ENCODE assay signal across 1 cellular context in the genomic region with DNA sequence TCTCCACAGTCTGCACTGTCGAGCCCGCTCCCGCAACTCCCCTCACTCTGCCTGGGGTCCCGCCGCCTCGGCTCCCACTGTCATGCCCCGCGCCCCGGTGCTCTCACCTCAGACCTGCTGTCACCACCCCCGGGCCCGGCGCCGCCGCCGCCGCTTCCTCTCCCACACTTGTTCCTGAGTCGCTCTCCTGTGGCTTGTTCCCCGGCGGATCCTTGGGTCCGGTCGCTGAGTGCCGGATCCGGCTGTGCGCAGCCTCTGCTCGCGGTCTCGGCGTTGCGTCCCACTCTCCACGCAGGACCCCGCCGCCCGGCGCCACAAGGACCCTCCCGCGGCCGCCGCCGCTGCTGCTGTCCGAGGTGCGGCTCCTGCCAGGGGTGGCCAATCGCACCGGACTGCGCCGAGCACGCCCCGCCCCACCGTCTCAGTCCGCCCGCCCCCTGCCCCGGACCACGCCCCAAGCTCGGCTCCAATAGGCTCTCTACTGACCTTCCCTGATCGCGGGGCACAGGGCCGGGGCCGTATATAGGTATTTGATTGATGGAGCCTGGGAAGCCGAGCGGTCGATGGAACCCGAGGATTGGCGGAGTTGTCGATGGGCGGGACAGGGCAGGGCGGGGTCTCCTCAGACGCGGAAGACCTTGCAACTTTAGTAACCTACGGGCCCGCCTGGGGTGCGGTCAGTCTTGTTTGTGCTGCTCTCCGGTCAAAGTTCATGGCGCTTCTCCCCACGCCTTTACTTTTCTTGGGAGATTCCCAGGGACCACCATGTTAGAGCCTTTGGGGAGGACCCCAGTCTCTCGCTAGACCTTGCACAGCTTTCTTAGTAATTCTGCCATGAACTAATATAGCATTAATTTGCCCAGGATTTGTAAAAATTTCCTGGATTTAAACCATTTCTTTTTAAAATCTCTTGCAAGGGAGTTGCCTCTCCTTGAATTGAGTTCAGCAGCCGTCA.
TF ChIP-seq lines count a peak whose summit lies in the region.

TSS of gene TAOK3 (minus strand) at position 367 of the 955 bp plus-strand sequence. CDS start 117,340 bp downstream, outside the sequence.

TF ChIP-seq in K562, 482 proteins besides CTCF, POLR2A, EP300 and RAD21 (continued from another document and continues in another):
- TF ChIP-seq, protein P1, sequence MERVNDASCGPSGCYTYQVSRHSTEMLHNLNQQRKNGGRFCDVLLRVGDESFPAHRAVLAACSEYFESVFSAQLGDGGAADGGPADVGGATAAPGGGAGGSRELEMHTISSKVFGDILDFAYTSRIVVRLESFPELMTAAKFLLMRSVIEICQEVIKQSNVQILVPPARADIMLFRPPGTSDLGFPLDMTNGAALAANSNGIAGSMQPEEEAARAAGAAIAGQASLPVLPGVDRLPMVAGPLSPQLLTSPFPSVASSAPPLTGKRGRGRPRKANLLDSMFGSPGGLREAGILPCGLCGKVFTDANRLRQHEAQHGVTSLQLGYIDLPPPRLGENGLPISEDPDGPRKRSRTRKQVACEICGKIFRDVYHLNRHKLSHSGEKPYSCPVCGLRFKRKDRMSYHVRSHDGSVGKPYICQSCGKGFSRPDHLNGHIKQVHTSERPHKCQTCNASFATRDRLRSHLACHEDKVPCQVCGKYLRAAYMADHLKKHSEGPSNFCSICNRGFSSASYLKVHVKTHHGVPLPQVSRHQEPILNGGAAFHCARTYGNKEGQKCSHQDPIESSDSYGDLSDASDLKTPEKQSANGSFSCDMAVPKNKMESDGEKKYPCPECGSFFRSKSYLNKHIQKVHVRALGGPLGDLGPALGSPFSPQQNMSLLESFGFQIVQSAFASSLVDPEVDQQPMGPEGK (CRISPR knock-in tag; IDR thresholded peaks at IDR 0.05; ENCODE audit: borderline replicate concordance) = no peak
- TF ChIP-seq GATAD2A (IDR thresholded peaks at IDR 0.05) (no peak), ZNF668 (CRISPR knock-in tag; IDR thresholded peaks at IDR 0.05) (no peak), KLF1 (tag; IDR thresholded peaks at IDR 0.05) (no peak), CCAR2 (IDR thresholded peaks at IDR 0.05; ENCODE audit: low read depth, low read length) (no peak), PTTG1 (tag; IDR thresholded peaks at IDR 0.05; ENCODE audit: low read depth) (no peak), SMARCA5 (IDR thresholded peaks at IDR 0.05) (no peak), IFI16 (CRISPR knock-in tag; IDR thresholded peaks at IDR 0.05) (no peak), ATF3 (IDR thresholded peaks at IDR 0.05) (0 out of 2 replicates have a peak, but pooled peaks have one; percentile 8), ATF3 (CRISPR knock-in tag; conservative IDR thresholded peaks at IDR 0.05) (no peak), ZBED1 (IDR thresholded peaks at IDR 0.05) (no peak), ZNF785 (CRISPR knock-in tag; IDR thresholded peaks at IDR 0.05) (no peak), TCF15 (CRISPR knock-in tag; IDR thresholded peaks at IDR 0.05) (no peak), ZNF695 (CRISPR knock-in tag; IDR thresholded peaks at IDR 0.05) (no peak), BCOR (IDR thresholded peaks at IDR 0.05) (peak; percentile 35; the same call in 1 of the 2 replicates), C11orf30 (IDR thresholded peaks at IDR 0.05; ENCODE audit: low read depth) (peak; percentile 13; the same call in 1 of the 2 replicates), RBM25 (IDR thresholded peaks at IDR 0.05; ENCODE audit: low read depth, low read length, severe bottlenecking) (peak; percentile 6), ZNF239 (CRISPR knock-in tag; IDR thresholded peaks at IDR 0.05) (no peak), GABPA (tag; conservative IDR thresholded peaks at IDR 0.05; ENCODE audit: low read depth) (peak; percentile 38), GABPB2 (CRISPR knock-in tag; conservative IDR thresholded peaks at IDR 0.05) (no peak), MYBL2 (IDR thresholded peaks at IDR 0.05; ENCODE audit: low read depth) (no peak), MYBL2 (CRISPR knock-in tag; IDR thresholded peaks at IDR 0.05; ENCODE audit: borderline replicate concordance) (no peak), ZFX (CRISPR knock-in tag; IDR thresholded peaks at IDR 0.05) (peak; percentile 59), NCOA6 (IDR thresholded peaks at IDR 0.05) (no peak), MAZ (CRISPR knock-in tag; conservative IDR thresholded peaks at IDR 0.05 in 1 of 2, IDR thresholded peaks at IDR 0.05 in 1 of 2) (peak in 1 of 2 experiments; percentile 85; a peak in 3 of 4 replicates), PCBP2 (IDR thresholded peaks at IDR 0.05; ENCODE audit: low read depth, low read length, poor library complexity, severe bottlenecking) (no peak), ZKSCAN8 (CRISPR knock-in tag; IDR thresholded peaks at IDR 0.05) (no peak), ZSCAN29 (IDR thresholded peaks at IDR 0.05) (no peak), CEBPB (tag; IDR thresholded peaks at IDR 0.05) (no peak), TAF7 (tag; IDR thresholded peaks at IDR 0.05) (peak; percentile 92), FOS (IDR thresholded peaks at IDR 0.05; ENCODE audit: extremely low read depth, insufficient read length) (peak; percentile 18), ZNF76 (CRISPR knock-in tag; IDR thresholded peaks at IDR 0.05; ENCODE audit: borderline replicate concordance) (no peak), ZNF23 (CRISPR knock-in tag; IDR thresholded peaks at IDR 0.05) (no peak), PHB (CRISPR knock-in tag; IDR thresholded peaks at IDR 0.05) (no peak), CTCFL (IDR thresholded peaks at IDR 0.05; ENCODE audit: borderline replicate concordance, insufficient read depth, low read depth, low read length, poor library complexity, severe bottlenecking) (no peak), SNIP1 (IDR thresholded peaks at IDR 0.05; ENCODE audit: low read depth) (no peak), ELF2 (CRISPR knock-in tag; IDR thresholded peaks at IDR 0.05) (peak; percentile 90)
- TF ChIP-seq, protein P2, sequence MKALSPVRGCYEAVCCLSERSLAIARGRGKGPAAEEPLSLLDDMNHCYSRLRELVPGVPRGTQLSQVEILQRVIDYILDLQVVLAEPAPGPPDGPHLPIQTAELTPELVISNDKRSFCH (CRISPR knock-in tag; IDR thresholded peaks at IDR 0.05) = no peak
- TF ChIP-seq, protein P2 (tag; IDR thresholded peaks at IDR 0.05) = no peak
- TF ChIP-seq, protein P3, sequence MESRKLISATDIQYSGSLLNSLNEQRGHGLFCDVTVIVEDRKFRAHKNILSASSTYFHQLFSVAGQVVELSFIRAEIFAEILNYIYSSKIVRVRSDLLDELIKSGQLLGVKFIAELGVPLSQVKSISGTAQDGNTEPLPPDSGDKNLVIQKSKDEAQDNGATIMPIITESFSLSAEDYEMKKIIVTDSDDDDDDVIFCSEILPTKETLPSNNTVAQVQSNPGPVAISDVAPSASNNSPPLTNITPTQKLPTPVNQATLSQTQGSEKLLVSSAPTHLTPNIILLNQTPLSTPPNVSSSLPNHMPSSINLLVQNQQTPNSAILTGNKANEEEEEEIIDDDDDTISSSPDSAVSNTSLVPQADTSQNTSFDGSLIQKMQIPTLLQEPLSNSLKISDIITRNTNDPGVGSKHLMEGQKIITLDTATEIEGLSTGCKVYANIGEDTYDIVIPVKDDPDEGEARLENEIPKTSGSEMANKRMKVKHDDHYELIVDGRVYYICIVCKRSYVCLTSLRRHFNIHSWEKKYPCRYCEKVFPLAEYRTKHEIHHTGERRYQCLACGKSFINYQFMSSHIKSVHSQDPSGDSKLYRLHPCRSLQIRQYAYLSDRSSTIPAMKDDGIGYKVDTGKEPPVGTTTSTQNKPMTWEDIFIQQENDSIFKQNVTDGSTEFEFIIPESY (CRISPR knock-in tag; IDR thresholded peaks at IDR 0.05) = 0 out of 2 replicates have a peak, but pooled peaks have one; percentile 8
- TF ChIP-seq, protein P4, sequence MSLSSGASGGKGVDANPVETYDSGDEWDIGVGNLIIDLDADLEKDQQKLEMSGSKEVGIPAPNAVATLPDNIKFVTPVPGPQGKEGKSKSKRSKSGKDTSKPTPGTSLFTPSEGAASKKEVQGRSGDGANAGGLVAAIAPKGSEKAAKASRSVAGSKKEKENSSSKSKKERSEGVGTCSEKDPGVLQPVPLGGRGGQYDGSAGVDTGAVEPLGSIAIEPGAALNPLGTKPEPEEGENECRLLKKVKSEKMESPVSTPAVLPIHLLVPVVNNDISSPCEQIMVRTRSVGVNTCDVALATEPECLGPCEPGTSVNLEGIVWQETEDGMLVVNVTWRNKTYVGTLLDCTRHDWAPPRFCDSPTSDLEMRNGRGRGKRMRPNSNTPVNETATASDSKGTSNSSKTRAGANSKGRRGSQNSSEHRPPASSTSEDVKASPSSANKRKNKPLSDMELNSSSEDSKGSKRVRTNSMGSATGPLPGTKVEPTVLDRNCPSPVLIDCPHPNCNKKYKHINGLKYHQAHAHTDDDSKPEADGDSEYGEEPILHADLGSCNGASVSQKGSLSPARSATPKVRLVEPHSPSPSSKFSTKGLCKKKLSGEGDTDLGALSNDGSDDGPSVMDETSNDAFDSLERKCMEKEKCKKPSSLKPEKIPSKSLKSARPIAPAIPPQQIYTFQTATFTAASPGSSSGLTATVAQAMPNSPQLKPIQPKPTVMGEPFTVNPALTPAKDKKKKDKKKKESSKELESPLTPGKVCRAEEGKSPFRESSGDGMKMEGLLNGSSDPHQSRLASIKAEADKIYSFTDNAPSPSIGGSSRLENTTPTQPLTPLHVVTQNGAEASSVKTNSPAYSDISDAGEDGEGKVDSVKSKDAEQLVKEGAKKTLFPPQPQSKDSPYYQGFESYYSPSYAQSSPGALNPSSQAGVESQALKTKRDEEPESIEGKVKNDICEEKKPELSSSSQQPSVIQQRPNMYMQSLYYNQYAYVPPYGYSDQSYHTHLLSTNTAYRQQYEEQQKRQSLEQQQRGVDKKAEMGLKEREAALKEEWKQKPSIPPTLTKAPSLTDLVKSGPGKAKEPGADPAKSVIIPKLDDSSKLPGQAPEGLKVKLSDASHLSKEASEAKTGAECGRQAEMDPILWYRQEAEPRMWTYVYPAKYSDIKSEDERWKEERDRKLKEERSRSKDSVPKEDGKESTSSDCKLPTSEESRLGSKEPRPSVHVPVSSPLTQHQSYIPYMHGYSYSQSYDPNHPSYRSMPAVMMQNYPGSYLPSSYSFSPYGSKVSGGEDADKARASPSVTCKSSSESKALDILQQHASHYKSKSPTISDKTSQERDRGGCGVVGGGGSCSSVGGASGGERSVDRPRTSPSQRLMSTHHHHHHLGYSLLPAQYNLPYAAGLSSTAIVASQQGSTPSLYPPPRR (CRISPR knock-in tag; IDR thresholded peaks at IDR 0.05; ENCODE audit: borderline replicate concordance) = no peak
- TF ChIP-seq, protein P5, sequence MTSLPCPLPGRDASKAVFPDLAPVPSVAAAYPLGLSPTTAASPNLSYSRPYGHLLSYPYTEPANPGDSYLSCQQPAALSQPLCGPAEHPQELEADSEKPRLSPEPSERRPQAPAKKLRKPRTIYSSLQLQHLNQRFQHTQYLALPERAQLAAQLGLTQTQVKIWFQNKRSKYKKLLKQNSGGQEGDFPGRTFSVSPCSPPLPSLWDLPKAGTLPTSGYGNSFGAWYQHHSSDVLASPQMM (CRISPR knock-in tag; IDR thresholded peaks at IDR 0.05) = no peak
- TF ChIP-seq, protein P6, sequence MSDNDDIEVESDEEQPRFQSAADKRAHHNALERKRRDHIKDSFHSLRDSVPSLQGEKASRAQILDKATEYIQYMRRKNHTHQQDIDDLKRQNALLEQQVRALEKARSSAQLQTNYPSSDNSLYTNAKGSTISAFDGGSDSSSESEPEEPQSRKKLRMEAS (CRISPR knock-in tag; IDR thresholded peaks at IDR 0.05) = peak; percentile 48; the same call in 1 of the 2 replicates
- TF ChIP-seq, protein P7, sequence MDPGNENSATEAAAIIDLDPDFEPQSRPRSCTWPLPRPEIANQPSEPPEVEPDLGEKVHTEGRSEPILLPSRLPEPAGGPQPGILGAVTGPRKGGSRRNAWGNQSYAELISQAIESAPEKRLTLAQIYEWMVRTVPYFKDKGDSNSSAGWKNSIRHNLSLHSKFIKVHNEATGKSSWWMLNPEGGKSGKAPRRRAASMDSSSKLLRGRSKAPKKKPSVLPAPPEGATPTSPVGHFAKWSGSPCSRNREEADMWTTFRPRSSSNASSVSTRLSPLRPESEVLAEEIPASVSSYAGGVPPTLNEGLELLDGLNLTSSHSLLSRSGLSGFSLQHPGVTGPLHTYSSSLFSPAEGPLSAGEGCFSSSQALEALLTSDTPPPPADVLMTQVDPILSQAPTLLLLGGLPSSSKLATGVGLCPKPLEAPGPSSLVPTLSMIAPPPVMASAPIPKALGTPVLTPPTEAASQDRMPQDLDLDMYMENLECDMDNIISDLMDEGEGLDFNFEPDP (CRISPR knock-in tag; IDR thresholded peaks at IDR 0.05) = no peak
- TF ChIP-seq, protein P8, sequence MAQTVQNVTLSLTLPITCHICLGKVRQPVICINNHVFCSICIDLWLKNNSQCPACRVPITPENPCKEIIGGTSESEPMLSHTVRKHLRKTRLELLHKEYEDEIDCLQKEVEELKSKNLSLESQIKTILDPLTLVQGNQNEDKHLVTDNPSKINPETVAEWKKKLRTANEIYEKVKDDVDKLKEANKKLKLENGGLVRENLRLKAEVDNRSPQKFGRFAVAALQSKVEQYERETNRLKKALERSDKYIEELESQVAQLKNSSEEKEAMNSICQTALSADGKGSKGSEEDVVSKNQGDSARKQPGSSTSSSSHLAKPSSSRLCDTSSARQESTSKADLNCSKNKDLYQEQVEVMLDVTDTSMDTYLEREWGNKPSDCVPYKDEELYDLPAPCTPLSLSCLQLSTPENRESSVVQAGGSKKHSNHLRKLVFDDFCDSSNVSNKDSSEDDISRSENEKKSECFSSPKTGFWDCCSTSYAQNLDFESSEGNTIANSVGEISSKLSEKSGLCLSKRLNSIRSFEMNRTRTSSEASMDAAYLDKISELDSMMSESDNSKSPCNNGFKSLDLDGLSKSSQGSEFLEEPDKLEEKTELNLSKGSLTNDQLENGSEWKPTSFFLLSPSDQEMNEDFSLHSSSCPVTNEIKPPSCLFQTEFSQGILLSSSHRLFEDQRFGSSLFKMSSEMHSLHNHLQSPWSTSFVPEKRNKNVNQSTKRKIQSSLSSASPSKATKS (CRISPR knock-in tag; IDR thresholded peaks at IDR 0.05) = no peak
